ENCODE assay signal across 31 cellular contexts in the genomic region with DNA sequence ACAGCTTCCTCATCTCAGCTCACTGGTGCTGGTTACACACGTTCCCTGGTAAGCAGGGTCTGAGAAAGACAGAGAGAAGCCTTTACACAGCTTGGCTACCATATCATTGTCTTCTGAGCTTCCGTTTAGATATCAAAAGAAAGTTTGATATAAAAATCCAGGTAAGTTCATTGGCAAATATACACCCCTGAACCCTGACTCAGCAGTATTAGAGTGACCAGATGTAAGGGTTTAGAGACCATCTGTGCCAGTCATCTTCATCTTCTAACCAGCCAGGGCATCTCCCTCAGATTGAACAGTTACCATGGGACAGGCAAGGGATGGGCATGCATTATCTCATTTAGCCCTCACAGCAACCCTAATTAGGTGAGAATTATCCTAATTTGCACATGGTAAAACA.
"Had no signal": no experiment of that assay in that cellular context is flagged by ENCODE, and none has a peak within 500 bp of the region (broad histone marks: within the 10 kb centered on the region; RNA-seq: fewer than 3 reads in every experiment).

No MANE protein-coding gene starts in this region.

- H3K9me3 ChIP-seq: ovary, psoas muscle, spleen, suprapubic skin, testis, tibial artery, transverse colon, upper lobe of right lung, uterus had no signal

- H3K9ac ChIP-seq: neural progenitor cell, parathyroid adenoma had no signal

- H3K36me3 ChIP-seq: neural progenitor cell, ovary, spleen, suprapubic skin, tibial artery, transverse colon, upper lobe of right lung, uterus had no signal

- H3K79me2 ChIP-seq: parathyroid adenoma had no signal

- H3K9me3 Mint-ChIP-seq: nephron; neural progenitor cell; stimulated activated memory B cell treated with anti-CD40 and anti-IgM and Interleukin-4, amounts not matched to agents 10 μg/mL and 1 μg/mL and 100 μg/mL, for 72 hours; stimulated activated naive CD8-positive, alpha-beta T cell treated with anti-CD3 and anti-CD28 coated beads, Interleukin-15, amount 100 ng/mL, for 72 hours; type B pancreatic cell had no signal

- H3K4me3 ChIP-seq: neural progenitor cell, ovary, psoas muscle, skin epidermis, smooth muscle cell, spleen, suprapubic skin, testis, tibial artery, transverse colon, upper lobe of right lung, uterus had no signal

- H2AFZ ChIP-seq: neural progenitor cell, parathyroid adenoma had no signal

- H3K4me2 ChIP-seq: neural progenitor cell, smooth muscle cell had no signal

- H3K27ac Mint-ChIP-seq: natural killer cell; nephron; neural progenitor cell; progenitor cell of endocrine pancreas; stimulated activated memory B cell treated with anti-CD40 and anti-IgM and Interleukin-4, amounts not matched to agents 10 μg/mL and 1 μg/mL and 100 μg/mL, for 72 hours; stimulated activated naive CD8-positive, alpha-beta T cell treated with anti-CD3 and anti-CD28 coated beads, Interleukin-15, amount 100 ng/mL, for 72 hours; type B pancreatic cell had no signal

- H3K36me3 Mint-ChIP-seq: natural killer cell; neural progenitor cell; stimulated activated memory B cell treated with anti-CD40 and anti-IgM and Interleukin-4, amounts not matched to agents 10 μg/mL and 1 μg/mL and 100 μg/mL, for 72 hours; type B pancreatic cell had no signal

- H3K4me1 ChIP-seq: parathyroid adenoma, psoas muscle, spleen, suprapubic skin, testis, tibial artery, transverse colon, upper lobe of right lung, uterus had no signal

- H3K27ac ChIP-seq: neural progenitor cell, ovary, parathyroid adenoma, psoas muscle, skin epidermis, spleen, suprapubic skin, testis, tibial artery, transverse colon, upper lobe of right lung, uterus had no signal

- H3K27me3 ChIP-seq: neural progenitor cell, ovary, suprapubic skin, testis, transverse colon, upper lobe of right lung, uterus had no signal

- ATAC-seq: natural killer cell; psoas muscle; right cardiac atrium; sciatic nerve; stimulated activated memory B cell treated with anti-CD40 and anti-IgM and Interleukin-4, amounts not matched to agents 10 μg/mL and 1 μg/mL and 100 μg/mL, for 72 hours; stimulated activated naive CD8-positive, alpha-beta T cell treated with anti-CD3 and anti-CD28 coated beads, Interleukin-15, amount 100 ng/mL, for 72 hours; stimulated activated naive CD8-positive, alpha-beta T cell treated with anti-CD3 and anti-CD28 coated beads, Interleukin-15, Interleukin-2, amounts not matched to agents 100 U/mL and 50 U/mL, for 24 hours; upper lobe of right lung had no signal

- DNase-seq: natural killer cell; occipital lobe; ovary; posterior cingulate gyrus; psoas muscle; right cardiac atrium; spleen; stimulated activated CD4-positive, alpha-beta T cell treated with anti-CD3 and anti-CD28 coated beads, Interleukin-12 subunit alpha, Interleukin-12 subunit beta, amount 100 ng/mL, for 4 hours; stimulated activated CD4-positive, alpha-beta T cell treated with anti-CD3 and anti-CD28 coated beads, Interleukin-1b, Interleukin-23, amount 100 ng/mL, for 48 hours; stimulated activated CD4-positive, alpha-beta T cell treated with anti-CD3 and anti-CD28 coated beads, Interleukin-4, amount 100 ng/mL, for 1 hour; stimulated activated CD4-positive, alpha-beta T cell treated with anti-CD3 and anti-CD28 coated beads, Interleukin-4, amount 100 ng/mL, for 4 hours; stimulated activated CD8-positive, alpha-beta memory T cell treated with anti-CD3 and anti-CD28 coated beads, Interleukin-4, amount 100 ng/mL, for 48 hours; stimulated activated naive CD4-positive, alpha-beta T cell; stimulated activated naive CD8-positive, alpha-beta T cell treated with anti-CD3 and anti-CD28 coated beads, Interleukin-15, amount 100 ng/mL, for 72 hours; stimulated activated naive CD8-positive, alpha-beta T cell treated with anti-CD3 and anti-CD28 coated beads, Interleukin-15, Interleukin-2, amounts not matched to agents 100 U/mL and 50 U/mL, for 24 hours; substantia nigra; testis; tibial artery; transverse colon; upper lobe of right lung; uterus had no signal
